In genomic region chr15:74616020-74616939, GRCh38 we compare ENCODE assay signal across 8 cellular contexts. TPM values are rescaled to one million over a fixed set of nuclear protein-coding genes. Genes with fewer than 3 reads are reported as not detected.
DNase-seq lines count a peak whose midpoint lies in the region; ATAC-seq, FAIRE-seq and TF ChIP-seq lines count a peak whose summit lies in the region.

No MANE protein-coding gene starts in this region.

- peak overlapping the region; percentile 99 to 100 for H3K9ac ChIP-seq in colonic mucosa (ENCODE audit: low read depth in 2 of 2, low read length in 2 of 2)
- H3K9ac ChIP-seq in HepG2 (ENCODE audit: insufficient read depth, low read depth, low read length) = peak overlapping the region; percentile 99

- H3K27me3 ChIP-seq in colonic mucosa (no peaks in the 10 kb centered on the region), HepG2 (ENCODE audit: control insufficient read depth in 1 of 2, insufficient read depth in 2 of 2, low read length in 2 of 2) (peaks cover 0 to 17% of the 10 kb centered on the region in 2 experiments; a peak in 2 of 5 replicates)

- POLR2A ChIA-PET in HepG2 (lab: Yijun Ruan, JAX) = interaction anchor here (0.5 to 6.9 kb wide), 10 partner anchors 14 to 407 kb away, joined by 3 to 52 read pairs (median 4); partner anchors contain the start of genes ARID3B, PPCDC and UBL7

- no peak; a peak in 1 of 4 replicates for TF ChIP-seq POLR2A in HepG2 (IDR thresholded peaks at IDR 0.05; ENCODE audit: insufficient read depth in 1 of 2, low read depth in 2 of 2, low read length in 2 of 2)

- peaks cover 48% of the 10 kb centered on the region for H3K79me2 ChIP-seq in HepG2 (ENCODE audit: insufficient read depth, low read length)

- peak; percentile 36 for ATAC-seq in HepG2

- TSS peak; percentile 68 for BruUV-seq in HepG2 (replicated peaks; lab: Mats Ljungman, UMichigan)

- H2AFZ ChIP-seq in HepG2 (ENCODE audit: low read length) = no peak overlapping the region

- no peak for TF ChIP-seq RAD21 in HepG2 (CRISPR knock-in tag; IDR thresholded peaks at IDR 0.05)

- TF ChIP-seq EP300 in HepG2 (IDR thresholded peaks at IDR 0.05; ENCODE audit: low read depth in 2 of 2, low read length in 2 of 2) = 0 out of 4 replicates have a peak, but pooled peaks of 1 of the 2 experiments have one; percentile 9
- no peak for TF ChIP-seq EP300 in HepG2 (CRISPR knock-in tag; IDR thresholded peaks at IDR 0.05; ENCODE audit: borderline replicate concordance)

- H3K9me3 ChIP-seq in colonic mucosa (no peaks in the 10 kb centered on the region), HepG2 (ENCODE audit: low read length) (no peaks in the 10 kb centered on the region)

- peak overlapping the region; percentile 85 for H3K4me2 ChIP-seq in HepG2 (ENCODE audit: low read depth, low read length)

- peaks cover 49% of the 10 kb centered on the region for H4K20me1 ChIP-seq in HepG2 (ENCODE audit: insufficient read depth, low read length)

- peak overlapping the region; percentile 98 for H3K4me3 ChIP-seq in LNCaP clone FGC (ENCODE audit: low read depth, low read length)
- H3K4me3 ChIP-seq in colonic mucosa = peak overlapping the region; percentile 99
- peak overlapping the region; percentile 90 to 100 (median 94) for H3K4me3 ChIP-seq in HepG2 (replicated peaks in 1 of 3; ENCODE audit: insufficient read depth in 1 of 3, low read depth in 2 of 3, low read length in 3 of 3)

- peak; percentile 54 for DNase-seq in NCI-H2029 (lab: John Stamatoyannopoulos, UW)
- no peak for DNase-seq in NCI-H2029 treated with DMSO at 0.1 percent for 48 hours (lab: John Stamatoyannopoulos, UW)
- DNase-seq in LNCaP clone FGC (ENCODE audit: low read depth) = no peak
- peak; percentile 59 to 69 for DNase-seq in activated CD4-positive, alpha-beta T cell treated with anti-CD3 and anti-CD28 coated beads for 4 hours
- DNase-seq in colonic mucosa = peak; percentile 92
- peak; percentile 54 for DNase-seq in HepG2 (ENCODE audit: low spot score)
- DNase-seq in stimulated activated CD4-positive, alpha-beta T cell treated with anti-CD3 and anti-CD28 coated beads, Interleukin-4, amount 100 ng/mL, for 1 hour = peak; percentile 68
- no peak for DNase-seq in DMS79 treated with DMSO at 0.1 percent for 48 hours (lab: John Stamatoyannopoulos, UW)

- 0% methylated on average over 25 of the region's 41 CpGs for WGBS in HepG2 (ENCODE audit: low lambda C conversion rate)

- peak; percentile 4 for FAIRE-seq in HepG2 (lab: Jason Lieb, UNC)

- CTCF ChIA-PET in HepG2 (lab: Yijun Ruan, JAX; ENCODE audit: low intra/inter-chr PET ratio, low total read pairs) = interaction anchor here (1.1 kb wide), 1 partner anchor 243 kb away, joined by 3 read pairs; no protein-coding TSS in a partner anchor

- in situ Hi-C loops in HepG2 (cut with HindIII; ENCODE audit: extremely low pct_ligation_motif_present, low pct_unique_long_range_greater_than_20kb) = no loop called here

- intact Hi-C loops in colonic mucosa (cut with DNase I) (loop anchor here (5.0 to 10.0 kb wide), 2 partner anchors 74 to 151 kb away; partner anchors contain the start of genes ARID3B and UBL7), HepG2 (cut with micrococcal nuclease; ENCODE audit: unreplicated experiment) (loop anchor here (5.0 kb wide), 2 partner anchors 174 to 244 kb away; no protein-coding TSS in a partner anchor)

- H3K36me3 ChIP-seq in colonic mucosa = peaks cover 17% of the 10 kb centered on the region
- peaks cover 7 to 21% of the 10 kb centered on the region in 2 experiments for H3K36me3 ChIP-seq in HepG2 (replicated peaks in 1 of 2; ENCODE audit: control insufficient read depth in 1 of 2, insufficient read depth in 2 of 2, low read length in 2 of 2)

- TF ChIP-seq CTCF in LNCaP clone FGC (IDR thresholded peaks at IDR 0.05; ENCODE audit: control insufficient read depth, extremely low read depth, insufficient read depth) (no peak), colonic mucosa (IDR thresholded peaks at IDR 0.05) (no peak), HepG2 (CRISPR knock-in tag; IDR thresholded peaks at IDR 0.05) (no peak)

- H3K27ac ChIP-seq in colonic mucosa = peak overlapping the region; percentile 97
- peak overlapping the region; percentile 93 for H3K27ac ChIP-seq in HepG2 (ENCODE audit: extremely low read length, insufficient read depth, low read length)

- H3K4me1 ChIP-seq in colonic mucosa = peaks cover 20% of the 10 kb centered on the region
- H3K4me1 ChIP-seq in HepG2 (ENCODE audit: insufficient read depth, low read length) = peaks cover 39% of the 10 kb centered on the region

TF ChIP-seq in HepG2, 621 proteins besides CTCF, POLR2A, EP300 and RAD21 (continues in another document):
- TF ChIP-seq PLSCR1 (CRISPR knock-in tag; IDR thresholded peaks at IDR 0.05; ENCODE audit: borderline replicate concordance) (no peak), REPIN1 (CRISPR knock-in tag; IDR thresholded peaks at IDR 0.05; ENCODE audit: borderline replicate concordance, low read depth) (no peak), SIN3A (IDR thresholded peaks at IDR 0.05; ENCODE audit: borderline replicate concordance, low read depth, low read length) (no peak; the same call in 1 of the 2 replicates), ZNF296 (CRISPR knock-in tag; conservative IDR thresholded peaks at IDR 0.05) (peak; percentile 47; the same call in 1 of the 2 replicates), ZNF3 (CRISPR knock-in tag; IDR thresholded peaks at IDR 0.05) (no peak), HBP1 (CRISPR knock-in tag; IDR thresholded peaks at IDR 0.05; ENCODE audit: low read depth) (no peak), MED13 (CRISPR knock-in tag; IDR thresholded peaks at IDR 0.05) (peak; percentile 23; the same call in 1 of the 2 replicates), HNRNPK (IDR thresholded peaks at IDR 0.05; ENCODE audit: low read depth, low read length, poor library complexity, severe bottlenecking) (no peak), PREB (CRISPR knock-in tag; IDR thresholded peaks at IDR 0.05) (0 out of 2 replicates have a peak, but pooled peaks have one; percentile 25), RELA (CRISPR knock-in tag; IDR thresholded peaks at IDR 0.05) (no peak), ZNF34 (CRISPR knock-in tag; IDR thresholded peaks at IDR 0.05; ENCODE audit: borderline replicate concordance) (no peak)

RNA-seq across cellular contexts. Expression of gene CLK3, which starts 0.6 kb away (rescaled TPM):
- 10 to 100 TPM; 83.5 to 88.9 TPM for total RNA-seq in colonic mucosa
- 31.4 and 41.5 TPM in 2 replicates for total RNA-seq in HepG2 (2016; rRNA removed; fragmentation: Illumina TruSeq; extraction: Trizol)
- 21.2 TPM in 2 replicates for total RNA-seq in HepG2 (2016; cell fraction: cytosol; rRNA removed; fragmentation: Illumina TruSeq; extraction: Trizol; ENCODE audit: low read depth)
- total RNA-seq in HepG2 (2016; cell fraction: insoluble cytoplasmic fraction; rRNA removed; fragmentation: Illumina TruSeq; extraction: Trizol) = 29.0 and 39.7 TPM in 2 replicates
- total RNA-seq in HepG2 (2016; cell fraction: membrane; rRNA removed; fragmentation: Illumina TruSeq; extraction: Trizol) = 19.8 and 21.9 TPM in 2 replicates
- total RNA-seq in HepG2 (2016; cell fraction: nucleus; rRNA removed; fragmentation: Illumina TruSeq; extraction: Trizol) = 49.0 and 49.2 TPM in 2 replicates
- 82.0 and 89.1 TPM in 2 replicates for polyA plus RNA-seq in HepG2 (2011; rRNA removed)
- polyA plus RNA-seq in HepG2 (2011; cell fraction: cytosol; rRNA removed) = 59.3 and 68.4 TPM in 2 replicates
- polyA plus RNA-seq in HepG2 (2011; cell fraction: nucleus; rRNA removed) = 264 and 302 TPM in 2 replicates
- 34.0 and 40.7 TPM in 2 replicates for polyA plus RNA-seq in HepG2 (2012)
- 8.0 and 8.4 TPM in 2 replicates for polyA plus RNA-seq in HepG2 (2016; cell fraction: cytosol; fragmentation: Illumina TruSeq; extraction: Trizol; ENCODE audit: low read depth)
- polyA plus RNA-seq in HepG2 (2016; cell fraction: insoluble cytoplasmic fraction; fragmentation: Illumina TruSeq; extraction: Trizol; ENCODE audit: low read depth) = 33.8 and 35.7 TPM in 2 replicates
- polyA plus RNA-seq in HepG2 (2016; cell fraction: membrane; fragmentation: Illumina TruSeq; extraction: Trizol; ENCODE audit: low read depth) = 11.6 and 14.5 TPM in 2 replicates
- polyA plus RNA-seq in HepG2 (2016; cell fraction: nucleus; fragmentation: Illumina TruSeq; extraction: Trizol; ENCODE audit: insufficient read depth, low read depth) = 101 and 109 TPM in 2 replicates
- 181 and 249 TPM in 2 replicates for polyA minus RNA-seq in HepG2 (2011; rRNA and poly(A)+ RNA removed; ENCODE audit: low replicate concordance)
- 23.0 and 27.8 TPM in 2 replicates for polyA minus RNA-seq in HepG2 (2011; cell fraction: cytosol; rRNA and poly(A)+ RNA removed)
- polyA minus RNA-seq in HepG2 (2011; cell fraction: nucleus; rRNA and poly(A)+ RNA removed) = 142 and 155 TPM in 2 replicates

Comparison
In these comparisons a context has a peak if more than half of its experiments do, and no peak if none do; other contexts are left out.
1. DNase-seq: peak in NCI-H2029 (single experiment), activated CD4-positive, alpha-beta T cell treated with anti-CD3 and anti-CD28 coated beads for 4 hours (2 of 2), colonic mucosa (single experiment), HepG2 (single experiment) and stimulated activated CD4-positive, alpha-beta T cell treated with anti-CD3 and anti-CD28 coated beads, Interleukin-4, amount 100 ng/mL, for 1 hour (single experiment); none in NCI-H2029 treated with DMSO at 0.1 percent for 48 hours (single experiment), LNCaP clone FGC (single experiment) and DMS79 treated with DMSO at 0.1 percent for 48 hours (single experiment).
2. Peak in every context shown above with its lines, with median percentiles within 50 percentile points of each other: H3K4me3 ChIP-seq.